9 cellular contexts compared by ENCODE assay signal in genomic region chr14:103292426-103293374, GRCh38. TPM values are rescaled to one million over a fixed set of nuclear protein-coding genes. Genes with fewer than 3 reads are reported as not detected.
DNase-seq lines count a peak whose midpoint lies in the region; ATAC-seq, FAIRE-seq and TF ChIP-seq lines count a peak whose summit lies in the region.
"Had no signal": no experiment of that assay in that cellular context is flagged by ENCODE, and none has a peak within 500 bp of the region (broad histone marks: within the 10 kb centered on the region; RNA-seq: fewer than 3 reads in every experiment).

No MANE protein-coding gene starts in this region.

- peaks cover 8% of the 10 kb centered on the region for H3K27me3 Mint-ChIP-seq in GM23338 (ENCODE audit: insufficient read depth, low read depth, poor library complexity)
- peaks cover 9% of the 10 kb centered on the region; the same call in 1 of the 2 replicates for H3K27me3 Mint-ChIP-seq in WTC11 (ENCODE audit: low read depth)

- H3K4me1 Mint-ChIP-seq in GM23338 (peaks cover 6% of the 10 kb centered on the region), WTC11 (no peaks in the 10 kb centered on the region)

- H3K27me3 ChIP-seq in GM23338 (ENCODE audit: insufficient read depth) (no peaks in the 10 kb centered on the region), bronchial epithelial cell (ENCODE audit: control insufficient read depth, insufficient read depth, low read length) (peaks cover 2% of the 10 kb centered on the region), kidney epithelial cell (ENCODE audit: control insufficient read depth, insufficient read depth, low read length) (peaks cover 3% of the 10 kb centered on the region)

- H3K4me3 ChIP-seq in GM23338 (no peak overlapping the region), bronchial epithelial cell (ENCODE audit: low read depth, low read length) (no peak overlapping the region), kidney epithelial cell (ENCODE audit: low read depth, low read length) (no peak overlapping the region)

- no peak overlapping the region for H2AFZ ChIP-seq in GM23338

- no peak overlapping the region for H3K27ac Mint-ChIP-seq in GM23338
- no peak overlapping the region for H3K27ac Mint-ChIP-seq in WTC11

- CTCF ChIA-PET in WTC11 (lab: Charles Lee): interaction anchor here (0.7 to 5.9 kb wide), 10 partner anchors 13 to 202 kb away, joined by 3 to 60 read pairs (median 4); partner anchors contain the start of gene TNFAIP2

- H3K9me3 Mint-ChIP-seq in GM23338: peaks cover 13% of the 10 kb centered on the region
- H3K9me3 Mint-ChIP-seq in WTC11: peaks cover 4% of the 10 kb centered on the region

- peak; percentile 94 to 98 for TF ChIP-seq CTCF in GM23338 (conservative IDR thresholded peaks at IDR 0.05; ENCODE audit: low read depth in 2 of 2)
- peak; percentile 81 for TF ChIP-seq CTCF in WTC11 (IDR thresholded peaks at IDR 0.05)
- peak; percentile 96 for TF ChIP-seq CTCF in bronchial epithelial cell (IDR thresholded peaks at IDR 0.05; ENCODE audit: insufficient read depth, low read length, severe bottlenecking)
- peak; percentile 93 for TF ChIP-seq CTCF in kidney epithelial cell (IDR thresholded peaks at IDR 0.05; ENCODE audit: insufficient read depth, low read length, poor library complexity, severe bottlenecking)

- POLR2A ChIA-PET in WTC11 (lab: Charles Lee): interaction anchor here (0.6 kb wide), 1 partner anchor 225 kb away, joined by 5 read pairs; no protein-coding TSS in a partner anchor

- DNase-seq in D341Med (ENCODE audit: low spot score) (peak; percentile 85), GM23338 (ENCODE audit: low spot score) (peak; percentile 85), NCI-H1694 (lab: John Stamatoyannopoulos, UW) (peak; percentile 89), WTC11 (ENCODE audit: low spot score) (peak; percentile 85), bronchial epithelial cell (ENCODE audit: low read depth) (peak; percentile 47), kidney epithelial cell (ENCODE audit: low read depth) (no peak)
- peak; percentile 77 for DNase-seq in stimulated activated CD4-positive, alpha-beta T cell treated with anti-CD3 and anti-CD28 coated beads, Interleukin-1b, Interleukin-23, amount 100 ng/mL, for 48 hours

- no peak overlapping the region for H3K27ac ChIP-seq in GM23338 (ENCODE audit: low read depth)

- H3K9me2 ChIP-seq in GM23338 (ENCODE audit: insufficient read depth): no peaks in the 10 kb centered on the region

- no peak overlapping the region for H3K4me3 Mint-ChIP-seq in GM23338
- no peak overlapping the region for H3K4me3 Mint-ChIP-seq in WTC11

- H3K36me3 Mint-ChIP-seq in GM23338 (ENCODE audit: low read depth) (no peaks in the 10 kb centered on the region; the same call in 2 of the 3 replicates), WTC11 (no peaks in the 10 kb centered on the region)

- FAIRE-seq in bronchial epithelial cell (lab: Jason Lieb, UNC): peak; percentile 92
- FAIRE-seq: TTC549 had no signal

- ATAC-seq in GM23338 (peak; percentile 92), WTC11 (peak; percentile 88), GM21447 (IDR thresholded peaks at IDR 0.05; ENCODE audit: unreplicated experiment) (no peak)

- no peaks in the 10 kb centered on the region for H4K20me1 ChIP-seq in GM23338 (replicated peaks; ENCODE audit: insufficient read depth)

- no peaks in the 10 kb centered on the region for H3K79me2 ChIP-seq in GM23338 (replicated peaks; ENCODE audit: insufficient read depth)

- H3K36me3 ChIP-seq in GM23338 (ENCODE audit: insufficient read depth): no peaks in the 10 kb centered on the region
- H3K36me3 ChIP-seq in bronchial epithelial cell (ENCODE audit: control insufficient read depth, insufficient read depth, low read length): no peaks in the 10 kb centered on the region
- no peaks in the 10 kb centered on the region for H3K36me3 ChIP-seq in kidney epithelial cell (ENCODE audit: control insufficient read depth, insufficient read depth, low read length)

- H3K4me1 ChIP-seq in GM23338 (ENCODE audit: insufficient read depth): no peaks in the 10 kb centered on the region

- no peak overlapping the region for H3K4me2 ChIP-seq in GM23338

- no peaks in the 10 kb centered on the region for H3F3A ChIP-seq in GM23338 (replicated peaks; ENCODE audit: low read depth)

TF ChIP-seq in GM23338, 12 proteins besides CTCF, POLR2A, EP300 and RAD21 (continues in another document):
- TF ChIP-seq EZH2 (IDR thresholded peaks at IDR 0.05; ENCODE audit: low read depth, unreplicated experiment): no peak
- TF ChIP-seq CREB1 (CRISPR knock-in tag; IDR thresholded peaks at IDR 0.05; ENCODE audit: low read depth): no peak
- no peak for TF ChIP-seq ZNF331 (CRISPR knock-in tag; IDR thresholded peaks at IDR 0.05; ENCODE audit: low read depth)

TF ChIP-seq in WTC11, 78 proteins besides CTCF, POLR2A, EP300 and RAD21:
- no peak for TF ChIP-seq PRDM15 (CRISPR knock-in tag; IDR thresholded peaks at IDR 0.05)
- no peak for TF ChIP-seq ESRRA (CRISPR knock-in tag; IDR thresholded peaks at IDR 0.05; ENCODE audit: borderline replicate concordance)
- TF ChIP-seq MAX (CRISPR knock-in tag; IDR thresholded peaks at IDR 0.05): 0 out of 2 replicates have a peak, but pooled peaks have one; percentile 40
- TF ChIP-seq GTF2I (CRISPR knock-in tag; conservative IDR thresholded peaks at IDR 0.05): 0 out of 2 replicates have a peak, but pooled peaks have one; percentile 31
- no peak for TF ChIP-seq NFYB (CRISPR knock-in tag; conservative IDR thresholded peaks at IDR 0.05; ENCODE audit: low read depth)
- no peak for TF ChIP-seq ZNF138 (CRISPR knock-in tag; conservative IDR thresholded peaks at IDR 0.05)
- TF ChIP-seq ZBTB21 (CRISPR knock-in tag; IDR thresholded peaks at IDR 0.05; ENCODE audit: borderline replicate concordance): no peak
- no peak for TF ChIP-seq CREB1 (CRISPR knock-in tag; IDR thresholded peaks at IDR 0.05)
- TF ChIP-seq OVOL2 (CRISPR knock-in tag; IDR thresholded peaks at IDR 0.05; ENCODE audit: borderline replicate concordance): no peak
- no peak for TF ChIP-seq ZNF281 (CRISPR knock-in tag; IDR thresholded peaks at IDR 0.05)
- 0 out of 2 replicates have a peak, but pooled peaks have one; percentile 19 for TF ChIP-seq SP1 (CRISPR knock-in tag; conservative IDR thresholded peaks at IDR 0.05)
TF ChIP-seq in WTC11: peak in this region for 3.

RNA-seq across cellular contexts. Expression of gene EIF5, which starts 41.3 kb away (rescaled TPM):
- total RNA-seq in GM23338 (2014; rRNA removed; shearing (Covaris generic)): 177 and 194 TPM in 2 replicates
- 476 and 634 TPM in 2 replicates for polyA plus RNA-seq in GM23338 (2016; fragmentation: Nextera tagmentation; extraction: Ambion mirVana)
- 224 to 282 TPM (median 236 TPM) in 3 replicates for total RNA-seq in WTC11 (2021)
- total RNA-seq in bronchial epithelial cell: 133 and 180 TPM in 2 replicates
- total RNA-seq in kidney epithelial cell: 216 and 254 TPM in 2 replicates
